1 cellular context compared by ENCODE assay signal in the genomic region with DNA sequence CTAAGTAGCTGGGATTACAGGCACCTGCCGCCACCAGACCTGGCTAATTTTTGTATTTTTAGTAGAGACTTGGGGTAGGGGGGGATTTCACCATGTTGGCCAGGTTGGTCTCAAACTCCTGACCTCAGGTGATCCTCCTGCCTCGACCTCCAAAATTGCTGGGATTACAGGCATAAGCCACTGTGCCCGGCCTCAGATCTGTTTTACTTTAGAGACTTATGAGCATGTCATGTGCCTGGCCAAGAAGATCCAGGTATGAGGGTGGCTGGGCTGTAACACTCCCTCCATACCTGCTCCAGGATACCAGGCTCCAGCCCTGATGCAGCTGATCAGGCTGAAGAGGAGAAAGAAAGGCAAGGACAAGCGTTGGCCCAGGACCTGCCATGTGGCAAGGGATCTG.
TF ChIP-seq lines count a peak whose summit lies in the region.

No MANE protein-coding gene starts in this region.

TF ChIP-seq in IMR-90, 13 proteins besides CTCF, POLR2A, EP300 and RAD21:
- no peak for TF ChIP-seq RFX5 (IDR thresholded peaks at IDR 0.05; ENCODE audit: low read depth, low read length)
- no peak for TF ChIP-seq BHLHE40 (IDR thresholded peaks at IDR 0.05; ENCODE audit: low read depth, low read length)
- TF ChIP-seq CEBPB (IDR thresholded peaks at IDR 0.05; ENCODE audit: low read depth, low read length), result no peak
- no peak for TF ChIP-seq MAFK (IDR thresholded peaks at IDR 0.05; ENCODE audit: low read depth, low read length)
- no peak for TF ChIP-seq MXI1 (IDR thresholded peaks at IDR 0.05; ENCODE audit: borderline replicate concordance, low read depth, low read length)
- no peak for TF ChIP-seq FOS (IDR thresholded peaks at IDR 0.05; ENCODE audit: low read depth, low read length)
- TF ChIP-seq RCOR1 (IDR thresholded peaks at IDR 0.05; ENCODE audit: insufficient replicate concordance, low read length), result no peak
- no peak for TF ChIP-seq NFE2L2 (IDR thresholded peaks at IDR 0.05; ENCODE audit: low read depth, low read length)
- TF ChIP-seq, protein P1, sequence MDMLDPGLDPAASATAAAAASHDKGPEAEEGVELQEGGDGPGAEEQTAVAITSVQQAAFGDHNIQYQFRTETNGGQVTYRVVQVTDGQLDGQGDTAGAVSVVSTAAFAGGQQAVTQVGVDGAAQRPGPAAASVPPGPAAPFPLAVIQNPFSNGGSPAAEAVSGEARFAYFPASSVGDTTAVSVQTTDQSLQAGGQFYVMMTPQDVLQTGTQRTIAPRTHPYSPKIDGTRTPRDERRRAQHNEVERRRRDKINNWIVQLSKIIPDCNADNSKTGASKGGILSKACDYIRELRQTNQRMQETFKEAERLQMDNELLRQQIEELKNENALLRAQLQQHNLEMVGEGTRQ (IDR thresholded peaks at IDR 0.05; ENCODE audit: low read depth, low read length), result no peak
- TF ChIP-seq ELK1 (IDR thresholded peaks at IDR 0.05; ENCODE audit: borderline replicate concordance, low read depth, low read length), result no peak
- no peak for TF ChIP-seq SMC3 (IDR thresholded peaks at IDR 0.05; ENCODE audit: low read depth, low read length)
- TF ChIP-seq MAZ (IDR thresholded peaks at IDR 0.05; ENCODE audit: borderline replicate concordance, low read depth, low read length), result no peak
- no peak for TF ChIP-seq CHD1 (IDR thresholded peaks at IDR 0.05; ENCODE audit: low read depth, low read length)
TF ChIP-seq in IMR-90: peak in this region for 0.
